11 cellular contexts compared by ENCODE assay signal in the genomic region with DNA sequence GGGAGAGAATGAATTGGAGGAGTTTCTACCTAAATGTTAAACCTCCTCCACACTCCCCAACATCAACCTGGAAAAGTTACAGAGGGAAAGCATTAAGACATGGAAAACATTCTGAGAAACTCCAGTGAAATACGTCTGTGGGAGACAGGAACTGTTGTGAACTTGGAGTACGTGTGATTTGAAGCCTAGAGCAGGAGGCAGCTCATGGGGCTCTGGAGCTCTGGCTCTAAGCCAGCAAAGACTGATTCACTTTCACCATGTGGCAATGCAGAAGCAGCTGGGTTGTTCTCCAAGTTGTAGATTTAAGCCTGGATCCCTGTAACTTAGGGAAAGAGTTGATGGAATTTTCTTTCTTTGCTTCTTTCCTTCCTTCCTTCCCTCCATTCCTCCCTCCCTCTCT.
A peak's percentile ranks its signal among the peaks of the same experiment; 100 is the strongest.
DNase-seq lines count a peak whose midpoint lies in the region; ATAC-seq and TF ChIP-seq lines count a peak whose summit lies in the region.
"Had no signal": no experiment of that assay in that cellular context is flagged by ENCODE, and none has a peak within 500 bp of the region (broad histone marks: within the 10 kb centered on the region; RNA-seq: fewer than 3 reads in every experiment).

No MANE protein-coding gene starts in this region.

- no peaks in the 10 kb centered on the region for H3K36me3 ChIP-seq in left lung

- no peak overlapping the region for H3K27ac ChIP-seq in left lung

- H3K4me1 ChIP-seq in left lung, result no peaks in the 10 kb centered on the region

- ATAC-seq in left lung, result peak; percentile 92
- no peak for ATAC-seq in GM18909 (IDR thresholded peaks at IDR 0.05; ENCODE audit: poor library complexity, unreplicated experiment)
- no peak for ATAC-seq in HG03025 (IDR thresholded peaks at IDR 0.05; ENCODE audit: low FRiP score, unreplicated experiment)

- H3K9me3 ChIP-seq in left lung, result no peaks in the 10 kb centered on the region

- DNase-seq in A172 (ENCODE audit: low spot score), result peak; percentile 65
- peak; percentile 83 for DNase-seq in NCI-H446 treated with DMSO at 0.1 percent for 48 hours (lab: John Stamatoyannopoulos, UW)
- DNase-seq in epidermal melanocyte (ENCODE audit: insufficient read length, low spot score), result peak; percentile 44
- DNase-seq in left lung, result peak in 1 of 2 donors; percentile 49
- no peak for DNase-seq in amniotic stem cell (lab: John Stamatoyannopoulos, UW)
- DNase-seq in central memory CD4-positive, alpha-beta T cell, result no peak
- DNase-seq: activated CD4-positive, alpha-beta T cell treated with anti-CD3 and anti-CD28 coated beads for 1 hour; activated naive CD4-positive, alpha-beta T cell treated with Interleukin-2 at 50 U/mL for 16 hours; GOT3 had no signal

- TF ChIP-seq CTCF in left lung (IDR thresholded peaks at IDR 0.05), result no peak

- intact Hi-C loops in left lung (cut with DNase I), result no loop called here

- H3K27me3 ChIP-seq in left lung, result no peaks in the 10 kb centered on the region

- no peak overlapping the region for H3K4me3 ChIP-seq in left lung

Comparison
In these comparisons a context has a peak if more than half of its experiments do, and no peak if none do; other contexts are left out.
1. DNase-seq: peak in A172 (single experiment), NCI-H446 treated with DMSO at 0.1 percent for 48 hours (single experiment) and epidermal melanocyte (single experiment); none in amniotic stem cell (single experiment) and central memory CD4-positive, alpha-beta T cell (single experiment).